ENCODE assay signal across 1 cellular context in genomic region chr7:103715376-103716110, GRCh38.
TF ChIP-seq lines count a peak whose summit lies in the region.

No MANE protein-coding gene starts in this region.

TF ChIP-seq in SK-N-SH treated with all-trans-retinoic acid at 6 μM for 48 hours, 23 proteins besides CTCF, POLR2A, EP300 and RAD21 (continued from another document):
- TF ChIP-seq PATZ1 (CRISPR knock-in tag; IDR thresholded peaks at IDR 0.05; ENCODE audit: borderline replicate concordance): no peak
